27 cellular contexts compared by ENCODE assay signal in the genomic region with DNA sequence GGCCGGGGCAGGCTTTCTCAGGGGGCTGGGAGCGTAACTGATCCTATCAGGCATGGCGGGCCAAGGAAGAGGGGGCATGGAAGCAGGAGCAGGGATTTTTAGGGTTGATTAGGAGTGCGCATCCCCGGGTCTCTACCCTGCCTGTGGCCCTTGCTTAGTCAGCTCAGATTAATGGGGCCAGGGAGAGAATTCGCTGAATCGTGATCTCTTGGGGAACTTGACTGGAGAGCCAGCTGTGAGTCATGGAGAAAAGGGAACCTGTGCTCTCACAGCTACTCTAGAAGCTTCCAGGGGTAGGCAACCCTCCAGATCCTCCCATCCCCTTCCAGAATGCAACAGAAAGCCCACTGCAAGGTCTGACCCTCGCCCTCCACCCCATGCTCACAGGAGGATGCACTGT. TPM values are rescaled to one million over a fixed set of nuclear protein-coding genes. Genes with fewer than 3 reads are reported as not detected.
DNase-seq lines count a peak whose midpoint lies in the region; ATAC-seq, FAIRE-seq and TF ChIP-seq lines count a peak whose summit lies in the region.
"Had no signal": no experiment of that assay in that cellular context is flagged by ENCODE, and none has a peak within 500 bp of the region (broad histone marks: within the 10 kb centered on the region; RNA-seq: fewer than 3 reads in every experiment).

No MANE protein-coding gene starts in this region.

- DNase-seq in GM23248 (peak; percentile 35), NOMO-1 (lab: John Stamatoyannopoulos, UW; ENCODE audit: unreplicated experiment in 2 of 2) (peak; percentile 25 to 42), bronchial epithelial cell (ENCODE audit: low read depth) (peak; percentile 49), neuronal stem cell (ENCODE audit: low spot score) (no peak), HAP-1 (ENCODE audit: low spot score in 2 of 2) (no peak)
- DNase-seq: activated CD4-positive, alpha-beta T cell treated with anti-CD3 and anti-CD28 coated beads, Interleukin-2, amount 50 U/mL, for 1 hour; activated CD8-positive, alpha-beta memory T cell treated with anti-CD3 and anti-CD28 coated beads, Interleukin-2, amount 50 U/mL, for 4 hours; CD4-positive, alpha-beta memory T cell; DMS153; HCEC 1CT; NCI-H1417; NCI-H2107; NCI-H510A treated with DMSO at 0.1 percent for 48 hours; SHP77; stimulated activated CD4-positive, alpha-beta T cell treated with anti-CD3 and anti-CD28 coated beads, Interleukin-1b, Interleukin-23, amount 100 ng/mL, for 48 hours; stimulated activated naive B cell treated with anti-CD40 and anti-IgM and Interleukin-4, amounts not matched to agents 10 μg/mL and 1 μg/mL and 100 μg/mL, for 72 hours; T-helper 1 cell; WERI-Rb-1 had no signal

- H3K79me2 ChIP-seq in GM23248 (ENCODE audit: insufficient read depth), result no peaks in the 10 kb centered on the region

- FAIRE-seq in bronchial epithelial cell (lab: Jason Lieb, UNC), result no peak
- FAIRE-seq: endometrium, GM19239 had no signal

- no peak overlapping the region for H3K9ac ChIP-seq in GM23248
- no peak overlapping the region for H3K9ac ChIP-seq in neuronal stem cell (ENCODE audit: low read depth, low read length, poor library complexity)

- H3K9me3 ChIP-seq in GM23248 (ENCODE audit: low read depth) (no peaks in the 10 kb centered on the region), neuronal stem cell (replicated peaks in 1 of 2; ENCODE audit: control insufficient read depth in 2 of 2, insufficient read depth in 1 of 2, low read depth in 1 of 2, low read length in 2 of 2) (no peaks in the 10 kb centered on the region), HAP-1 (no peaks in the 10 kb centered on the region)
- H3K9me3 ChIP-seq: thoracic aorta had no signal

- H2BK15ac ChIP-seq in neuronal stem cell (ENCODE audit: low read length), result no peak overlapping the region

- H3F3A ChIP-seq in GM23248 (ENCODE audit: insufficient read depth), result no peaks in the 10 kb centered on the region

- H2AK5ac ChIP-seq in neuronal stem cell (ENCODE audit: low read depth, low read length), result no peak overlapping the region

- no peak for TF ChIP-seq CTCF in bronchial epithelial cell (IDR thresholded peaks at IDR 0.05; ENCODE audit: insufficient read depth, low read length, severe bottlenecking)

- no peak overlapping the region for H2BK120ac ChIP-seq in neuronal stem cell (ENCODE audit: low read depth, low read length)

- no peak overlapping the region for H2BK5ac ChIP-seq in neuronal stem cell (ENCODE audit: low read length)

- in situ Hi-C loops in GM23248 (cut with MboI) (no loop called here), HAP-1 (cut with MboI; ENCODE audit: low sequenced_read_pairs) (loop anchor here (10.0 kb wide), 1 partner anchor 65 kb away; a partner anchor contains a TSS)

- H3K36me3 ChIP-seq in GM23248 (ENCODE audit: low read depth) (no peaks in the 10 kb centered on the region), bronchial epithelial cell (ENCODE audit: control insufficient read depth, insufficient read depth, low read length) (no peaks in the 10 kb centered on the region), neuronal stem cell (replicated peaks in 1 of 2; ENCODE audit: control insufficient read depth in 2 of 2, insufficient read depth in 2 of 2, low read length in 2 of 2) (no peaks in the 10 kb centered on the region), HAP-1 (replicated peaks) (no peaks in the 10 kb centered on the region)
- H3K36me3 ChIP-seq: thoracic aorta, WERI-Rb-1 had no signal

- H3K27ac ChIP-seq in GM23248 (no peak overlapping the region), neuronal stem cell (replicated peaks; ENCODE audit: low read length) (no peak overlapping the region)
- H3K27ac ChIP-seq: coronary artery, thoracic aorta, WERI-Rb-1 had no signal

- H3K9me2 ChIP-seq in GM23248 (ENCODE audit: insufficient read depth), result no peaks in the 10 kb centered on the region

- ATAC-seq in GM21526 (IDR thresholded peaks at IDR 0.05; ENCODE audit: low FRiP score, unreplicated experiment) (no peak), GM21528 (IDR thresholded peaks at IDR 0.05; ENCODE audit: low FRiP score, unreplicated experiment) (no peak)
- ATAC-seq: stimulated activated naive B cell treated with anti-CD40 and anti-IgM and Interleukin-4, amounts not matched to agents 10 μg/mL and 1 μg/mL and 100 μg/mL, for 72 hours had no signal

- no peak overlapping the region for H3K23ac ChIP-seq in neuronal stem cell (ENCODE audit: low read depth, low read length, poor library complexity)

- peaks cover 44% of the 10 kb centered on the region for H3K27me3 ChIP-seq in GM23248 (replicated peaks; ENCODE audit: insufficient read depth)
- H3K27me3 ChIP-seq in bronchial epithelial cell (ENCODE audit: control insufficient read depth, insufficient read depth, low read length), result peaks cover 3% of the 10 kb centered on the region
- peaks cover 0 to 78% (median 2%) of the 10 kb centered on the region in 3 experiments for H3K27me3 ChIP-seq in neuronal stem cell (ENCODE audit: control insufficient read depth in 3 of 3, insufficient read depth in 3 of 3, low read depth in 1 of 3, low read length in 3 of 3)
- H3K27me3 ChIP-seq in HAP-1 (ENCODE audit: low read depth), result peaks cover 34% of the 10 kb centered on the region

- H3K4me3 ChIP-seq in GM23248 (no peak overlapping the region), bronchial epithelial cell (ENCODE audit: low read depth, low read length) (no peak overlapping the region), neuronal stem cell (ENCODE audit: low read length in 2 of 2) (no peak overlapping the region), HAP-1 (no peak overlapping the region)
- H3K4me3 ChIP-seq: coronary artery, lung, thoracic aorta had no signal

- H3K4me1 ChIP-seq in GM23248 (ENCODE audit: insufficient read depth) (no peaks in the 10 kb centered on the region), neuronal stem cell (ENCODE audit: control insufficient read depth in 2 of 2, insufficient read depth in 1 of 2, low read depth in 1 of 2, low read length in 2 of 2) (peaks cover 0 to 7% of the 10 kb centered on the region in 2 donors), HAP-1 (no peaks in the 10 kb centered on the region)

- H4K8ac ChIP-seq in neuronal stem cell (ENCODE audit: low read depth, low read length), result no peak overlapping the region

- H2AFZ ChIP-seq in GM23248, result no peak overlapping the region
- no peak overlapping the region for H2AFZ ChIP-seq in neuronal stem cell (ENCODE audit: low read length)

- H2BK12ac ChIP-seq in neuronal stem cell (ENCODE audit: low read length), result no peak overlapping the region

- no peaks in the 10 kb centered on the region for H4K20me1 ChIP-seq in GM23248 (ENCODE audit: insufficient read depth)

- H3K79me1 ChIP-seq in neuronal stem cell (ENCODE audit: low read depth, low read length), result peaks cover 3% of the 10 kb centered on the region

- H3K14ac ChIP-seq in neuronal stem cell (ENCODE audit: low read length), result no peak overlapping the region

- H3K4me2 ChIP-seq in GM23248 (ENCODE audit: unreplicated experiment), result no peak overlapping the region
- no peak overlapping the region for H3K4me2 ChIP-seq in neuronal stem cell (ENCODE audit: insufficient read depth, low read length, poor library complexity, severe bottlenecking)

- H4K91ac ChIP-seq in neuronal stem cell (ENCODE audit: low read depth, low read length, poor library complexity), result no peak overlapping the region

- H3K18ac ChIP-seq in neuronal stem cell (ENCODE audit: low read length), result peak overlapping the region; percentile 22

- H3K4ac ChIP-seq in neuronal stem cell (ENCODE audit: low read length), result no peak overlapping the region

- 67 to 68% methylated on average over 8 of the region's 8 CpGs for WGBS in GM23248 (ENCODE audit: low coverage in 1 of 2, low lambda C conversion rate in 2 of 2, missing lambda C conversion rate in 2 of 2), 2 experiments
- WGBS in neuronal stem cell (ENCODE audit: extremely low coverage in 2 of 2, insufficient read length in 2 of 2, insufficient replicate concordance in 1 of 2), 2 donors, result no CpG with 5 or more reads among the region's 8 CpGs

RNA-seq across cellular contexts. Expression of a gene that starts 3.6 kb away (rescaled TPM):
- total RNA-seq in GM23248 (2014; rRNA removed; shearing (Covaris generic)), result not detected in 2 replicates
- not detected in 2 replicates for polyA plus RNA-seq in GM23248 (2016; fragmentation: Nextera tagmentation; extraction: Ambion mirVana)
- 0.38 TPM in 1 of 2 replicates, not detected in the other for total RNA-seq in bronchial epithelial cell
- not detected for polyA plus RNA-seq in neuronal stem cell (2013, experiment 1 of 2)
- not detected for polyA plus RNA-seq in neuronal stem cell (2013, experiment 2 of 2)
- total RNA-seq: CD4-positive, alpha-beta memory T cell; HT1080; osteocyte; thoracic aorta had no signal
- polyA plus RNA-seq: CD4-positive, alpha-beta memory T cell had no signal

RNA-seq across cellular contexts. Expression of a gene that starts 36.3 kb away (rescaled TPM):
- not detected in 2 replicates for total RNA-seq in GM23248 (2014; rRNA removed; shearing (Covaris generic))
- polyA plus RNA-seq in GM23248 (2016; fragmentation: Nextera tagmentation; extraction: Ambion mirVana), result not detected in 2 replicates
- total RNA-seq in bronchial epithelial cell, result not detected in 2 replicates
- not detected for polyA plus RNA-seq in neuronal stem cell (2013, experiment 1 of 2)
- polyA plus RNA-seq in neuronal stem cell (2013, experiment 2 of 2), result not detected
- total RNA-seq: CD4-positive, alpha-beta memory T cell; HT1080; osteocyte; thoracic aorta had no signal
- polyA plus RNA-seq: CD4-positive, alpha-beta memory T cell had no signal

RNA-seq across cellular contexts. Expression of a gene that starts 42.6 kb away (rescaled TPM):
- total RNA-seq in GM23248 (2014; rRNA removed; shearing (Covaris generic)), result 30.9 and 50.9 TPM in 2 replicates
- 28.8 and 29.4 TPM in 2 replicates for polyA plus RNA-seq in GM23248 (2016; fragmentation: Nextera tagmentation; extraction: Ambion mirVana)
- 21.9 and 22.8 TPM in 2 replicates for total RNA-seq in bronchial epithelial cell
- polyA plus RNA-seq in neuronal stem cell (2013, experiment 1 of 2), result 79.0 TPM
- 76.0 TPM for polyA plus RNA-seq in neuronal stem cell (2013, experiment 2 of 2)

Comparison
In these comparisons a context has a peak if more than half of its experiments do, and no peak if none do; other contexts are left out.
1. DNase-seq: peak in GM23248 (single experiment), NOMO-1 (2 of 2) and bronchial epithelial cell (single experiment); none in neuronal stem cell (single experiment) and HAP-1 (0 of 2).